19 cellular contexts compared by ENCODE assay signal in the genomic region with DNA sequence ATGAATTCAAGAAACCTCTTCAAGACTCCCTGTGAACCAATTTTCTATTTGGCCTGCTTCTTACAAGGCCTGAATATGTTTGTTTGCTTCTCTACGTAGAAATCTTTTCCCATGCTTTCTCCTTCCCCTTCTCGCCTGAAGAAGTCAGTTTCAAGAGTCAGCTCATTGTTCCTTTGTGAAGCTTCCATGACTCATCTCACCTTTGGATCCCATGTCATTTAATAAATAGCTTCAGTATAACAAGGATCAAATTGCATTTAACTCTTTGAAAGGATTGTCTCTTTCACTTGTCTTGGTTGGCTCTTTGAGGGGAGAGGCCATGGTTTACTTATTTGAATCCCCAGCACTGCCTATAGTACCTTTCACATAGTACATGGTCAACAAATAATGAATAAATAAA. TPM values are rescaled to one million over a fixed set of nuclear protein-coding genes. Genes with fewer than 3 reads are reported as not detected.
DNase-seq lines count a peak whose midpoint lies in the region; ATAC-seq and TF ChIP-seq lines count a peak whose summit lies in the region.
"Had no signal": no experiment of that assay in that cellular context is flagged by ENCODE, and none has a peak within 500 bp of the region (broad histone marks: within the 10 kb centered on the region; RNA-seq: fewer than 3 reads in every experiment).

No MANE protein-coding gene starts in this region.

- no peaks in the 10 kb centered on the region for H3K27me3 Mint-ChIP-seq in progenitor cell of endocrine pancreas
- no peaks in the 10 kb centered on the region for H3K27me3 Mint-ChIP-seq in activated CD4-positive, alpha-beta T cell treated with anti-CD3 and anti-CD28 coated beads, Interleukin-2, amount 10 ng/mL, durations not matched to agents 7 days and 5 days
- H3K27me3 Mint-ChIP-seq: IgD-negative memory B cell had no signal

- ATAC-seq in HCT116 (peak; percentile 63), RWPE2 (ENCODE audit: low read depth) (0 out of 3 replicates have a peak, but pooled peaks have one; percentile 33), GM21576 (IDR thresholded peaks at IDR 0.05; ENCODE audit: unreplicated experiment) (no peak)
- ATAC-seq: body of pancreas, gastroesophageal sphincter had no signal

- POLR2A ChIA-PET in HCT116 (lab: Charles Lee): no interaction called here
- POLR2A ChIA-PET in activated CD4-positive, alpha-beta T cell treated with anti-CD3 and anti-CD28 coated beads, Interleukin-2, amount 10 ng/mL, durations not matched to agents 7 days and 5 days (lab: Charles Lee): no interaction called here

- no peaks in the 10 kb centered on the region for H3K79me2 ChIP-seq in HCT116 (ENCODE audit: insufficient read depth, low read length)
- H3K79me2 ChIP-seq: parathyroid adenoma had no signal

- no peak for TF ChIP-seq CTCF in HCT116 (IDR thresholded peaks at IDR 0.05 in 2 of 3, conservative IDR thresholded peaks at IDR 0.05 in 1 of 3; ENCODE audit: borderline replicate concordance in 1 of 3, insufficient read depth in 1 of 3, low read depth in 2 of 3, low read length in 2 of 3)
- no peak for TF ChIP-seq CTCF in RWPE2 (IDR thresholded peaks at IDR 0.05; ENCODE audit: poor library complexity, severe bottlenecking)
- TF ChIP-seq CTCF in fibroblast of pulmonary artery (IDR thresholded peaks at IDR 0.05; ENCODE audit: low read length, missing control alignments): no peak
- TF ChIP-seq CTCF in progenitor cell of endocrine pancreas (IDR thresholded peaks at IDR 0.05; ENCODE audit: unreplicated experiment): no peak

- peak overlapping the region; percentile 70 for H3K4me2 ChIP-seq in HCT116 (ENCODE audit: low read length)

- no peaks in the 10 kb centered on the region for H3K36me3 ChIP-seq in HCT116 (ENCODE audit: control insufficient read depth in 1 of 2, insufficient read depth in 2 of 2, low read length in 2 of 2)
- H3K36me3 ChIP-seq in RWPE2 (ENCODE audit: low read depth): no peaks in the 10 kb centered on the region
- H3K36me3 ChIP-seq: BE2C, gastroesophageal sphincter, HAP-1 had no signal

- TF ChIP-seq POLR2A in HCT116 (IDR thresholded peaks at IDR 0.05; ENCODE audit: borderline replicate concordance, extremely low read depth, insufficient read depth, insufficient read length): no peak

- no TSS peak for BruUV-seq in HCT116 (replicated peaks; lab: Mats Ljungman, UMichigan)

- no peaks in the 10 kb centered on the region for H3K27me3 ChIP-seq in HCT116 (ENCODE audit: insufficient read depth, low read length)
- H3K27me3 ChIP-seq in RWPE2 (ENCODE audit: insufficient read depth, poor library complexity, severe bottlenecking): no peaks in the 10 kb centered on the region
- H3K27me3 ChIP-seq: BE2C, body of pancreas, gastroesophageal sphincter had no signal

- RAD21 ChIA-PET in HCT116 (lab: Charles Lee; ENCODE audit: low non-redundant PET in 1 of 2, low total read pairs in 2 of 2, uncharacterized antibody in 2 of 2, unreplicated experiment in 2 of 2): no interaction called here

- peak overlapping the region; percentile 24; the same call in 1 of the 2 replicates for H3K9ac ChIP-seq in HCT116 (ENCODE audit: low read length)
- H3K9ac ChIP-seq: parathyroid adenoma had no signal

- no peaks in the 10 kb centered on the region for H3K9me3 ChIP-seq in HCT116 (ENCODE audit: control insufficient read depth in 1 of 2, insufficient read depth in 1 of 2, low read depth in 1 of 2, low read length in 2 of 2)
- no peaks in the 10 kb centered on the region for H3K9me3 ChIP-seq in RWPE2 (ENCODE audit: severe bottlenecking)
- H3K9me3 ChIP-seq: BE2C, body of pancreas, gastroesophageal sphincter, HAP-1 had no signal

- H3K4me3 ChIP-seq in HCT116 (replicated peaks in 1 of 2; ENCODE audit: low read depth in 1 of 2, low read length in 2 of 2) (peak overlapping the region in 1 of 2 experiments; percentile 28; a peak in 2 of 4 replicates), RWPE2 (ENCODE audit: severe bottlenecking) (no peak overlapping the region), fibroblast of pulmonary artery (replicated peaks; ENCODE audit: low read depth, low read length) (no peak overlapping the region)
- H3K4me3 ChIP-seq: body of pancreas, gastroesophageal sphincter, HAP-1 had no signal

- H3K9me3 Mint-ChIP-seq in progenitor cell of endocrine pancreas (ENCODE audit: low read depth): no peaks in the 10 kb centered on the region
- no peaks in the 10 kb centered on the region for H3K9me3 Mint-ChIP-seq in activated CD4-positive, alpha-beta T cell treated with anti-CD3 and anti-CD28 coated beads, Interleukin-2, amount 10 ng/mL, durations not matched to agents 7 days and 5 days
- H3K9me3 Mint-ChIP-seq: IgD-negative memory B cell had no signal

- H3K4me1 ChIP-seq in HCT116 (ENCODE audit: control insufficient read depth in 1 of 2, insufficient read depth in 2 of 2, low read length in 2 of 2): peaks cover 5 to 13% of the 10 kb centered on the region in 2 experiments; a peak in 3 of 4 replicates
- no peaks in the 10 kb centered on the region for H3K4me1 ChIP-seq in RWPE2 (ENCODE audit: insufficient read depth, poor library complexity, severe bottlenecking)
- H3K4me1 ChIP-seq: BE2C, body of pancreas, gastroesophageal sphincter, HAP-1, parathyroid adenoma had no signal

- CTCF ChIA-PET in HCT116 (lab: Charles Lee): no interaction called here
- CTCF ChIA-PET in activated CD4-positive, alpha-beta T cell treated with anti-CD3 and anti-CD28 coated beads, Interleukin-2, amount 10 ng/mL, durations not matched to agents 7 days and 5 days (lab: Charles Lee): no interaction called here

- peak overlapping the region; percentile 21 for H3K27ac Mint-ChIP-seq in progenitor cell of endocrine pancreas
- no peak overlapping the region for H3K27ac Mint-ChIP-seq in activated CD4-positive, alpha-beta T cell treated with anti-CD3 and anti-CD28 coated beads, Interleukin-2, amount 10 ng/mL, durations not matched to agents 7 days and 5 days
- H3K27ac Mint-ChIP-seq: IgD-negative memory B cell had no signal

- intact Hi-C loops in HCT116 (cut with micrococcal nuclease): no loop called here

- H3K4me3 Mint-ChIP-seq in progenitor cell of endocrine pancreas (ENCODE audit: low read depth): no peak overlapping the region
- no peak overlapping the region for H3K4me3 Mint-ChIP-seq in activated CD4-positive, alpha-beta T cell treated with anti-CD3 and anti-CD28 coated beads, Interleukin-2, amount 10 ng/mL, durations not matched to agents 7 days and 5 days
- H3K4me3 Mint-ChIP-seq: IgD-negative memory B cell had no signal

- no peak overlapping the region for H2AFZ ChIP-seq in HCT116 (ENCODE audit: low read depth, low read length, poor library complexity, severe bottlenecking)
- H2AFZ ChIP-seq: parathyroid adenoma had no signal

- no peak for TF ChIP-seq RAD21 in HCT116 (IDR thresholded peaks at IDR 0.05; ENCODE audit: low read depth)

- H3K27ac ChIP-seq in HCT116 (ENCODE audit: low read depth, low read length) (no peak overlapping the region), RWPE2 (ENCODE audit: poor library complexity, severe bottlenecking) (no peak overlapping the region)
- H3K27ac ChIP-seq: body of pancreas, gastroesophageal sphincter, parathyroid adenoma had no signal

- H3K36me3 Mint-ChIP-seq in progenitor cell of endocrine pancreas (ENCODE audit: insufficient read depth): no peaks in the 10 kb centered on the region
- no peaks in the 10 kb centered on the region for H3K36me3 Mint-ChIP-seq in activated CD4-positive, alpha-beta T cell treated with anti-CD3 and anti-CD28 coated beads, Interleukin-2, amount 10 ng/mL, durations not matched to agents 7 days and 5 days (ENCODE audit: low read depth)
- H3K36me3 Mint-ChIP-seq: IgD-negative memory B cell had no signal

- no peaks in the 10 kb centered on the region for H3K4me1 Mint-ChIP-seq in progenitor cell of endocrine pancreas (ENCODE audit: low read depth)
- no peaks in the 10 kb centered on the region for H3K4me1 Mint-ChIP-seq in activated CD4-positive, alpha-beta T cell treated with anti-CD3 and anti-CD28 coated beads, Interleukin-2, amount 10 ng/mL, durations not matched to agents 7 days and 5 days
- H3K4me1 Mint-ChIP-seq: IgD-negative memory B cell had no signal

- peak; percentile 47 for DNase-seq in HCT116 (ENCODE audit: low read depth, low spot score)
- no peak for DNase-seq in RWPE2 (ENCODE audit: low spot score)
- DNase-seq in fibroblast of pulmonary artery (ENCODE audit: low read depth): peak; percentile 59
- no peak for DNase-seq in progenitor cell of endocrine pancreas (ENCODE audit: low spot score, unreplicated experiment)
- no peak for DNase-seq in NK-92 treated with Interleukin-12 subunit alpha and Interleukin-12 subunit beta, amount 100 ng/mL, for 24 hours (lab: John Stamatoyannopoulos, UW)
- DNase-seq in activated CD4-positive, alpha-beta T cell treated with anti-CD3 and anti-CD28 coated beads, Interleukin-2, amount 10 ng/mL, durations not matched to agents 7 days and 5 days: no peak
- no peak for DNase-seq in anterior cingulate cortex (lab: John Stamatoyannopoulos, UW)
- DNase-seq: activated gamma-delta T cell; BE2C; body of pancreas; effector CD4-positive, alpha-beta T cell; NCI-H510A treated with DMSO at 0.1 percent for 48 hours; OCI-M1; SW 1271 had no signal

- H4K20me1 ChIP-seq in HCT116 (ENCODE audit: insufficient read depth): no peaks in the 10 kb centered on the region

- H3K9me2 ChIP-seq in HCT116 (ENCODE audit: insufficient read depth): 0 out of 2 replicates have a peak, but pooled peaks cover 4% of the 10 kb centered on the region

TF ChIP-seq in HCT116, 20 proteins besides CTCF, POLR2A, EP300 and RAD21:
- TF ChIP-seq, protein P1, sequence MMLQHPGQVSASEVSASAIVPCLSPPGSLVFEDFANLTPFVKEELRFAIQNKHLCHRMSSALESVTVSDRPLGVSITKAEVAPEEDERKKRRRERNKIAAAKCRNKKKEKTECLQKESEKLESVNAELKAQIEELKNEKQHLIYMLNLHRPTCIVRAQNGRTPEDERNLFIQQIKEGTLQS (IDR thresholded peaks at IDR 0.05): no peak
- TF ChIP-seq SIN3A (IDR thresholded peaks at IDR 0.05; ENCODE audit: low read depth): 0 out of 2 replicates have a peak, but pooled peaks have one; percentile 27
- peak; percentile 75 for TF ChIP-seq FOSL1 (IDR thresholded peaks at IDR 0.05; ENCODE audit: low read depth)
- TF ChIP-seq JUND (IDR thresholded peaks at IDR 0.05): peak; percentile 66
- no peak for TF ChIP-seq CEBPB (IDR thresholded peaks at IDR 0.05; ENCODE audit: low read depth)
- TF ChIP-seq, protein P2, sequence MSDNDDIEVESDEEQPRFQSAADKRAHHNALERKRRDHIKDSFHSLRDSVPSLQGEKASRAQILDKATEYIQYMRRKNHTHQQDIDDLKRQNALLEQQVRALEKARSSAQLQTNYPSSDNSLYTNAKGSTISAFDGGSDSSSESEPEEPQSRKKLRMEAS (IDR thresholded peaks at IDR 0.05): 0 out of 2 replicates have a peak, but pooled peaks have one; percentile 31
- TF ChIP-seq CBX3 (IDR thresholded peaks at IDR 0.05; ENCODE audit: low read depth): peak; percentile 82
- peak; percentile 71 for TF ChIP-seq SP1 (IDR thresholded peaks at IDR 0.05; ENCODE audit: low read depth)
TF ChIP-seq in HCT116: peak in this region for 6.

RNA-seq across cellular contexts. Expression of a gene that starts 28.4 kb away (rescaled TPM):
- total RNA-seq in HCT116 (2021; ENCODE audit: unreplicated experiment) (37.5 TPM), progenitor cell of endocrine pancreas (3.3 and 4.9 TPM in 2 replicates)
- polyA plus RNA-seq in HCT116 (2012): 18.0 and 22.2 TPM in 2 replicates
- 1 to 10 TPM in 1 of 2 experiments, under 1 TPM in 1; 0.48 to 1.4 TPM for total RNA-seq in activated CD4-positive, alpha-beta T cell treated with anti-CD3 and anti-CD28 coated beads, Interleukin-2, amount 10 ng/mL, durations not matched to agents 7 days and 5 days
- polyA plus RNA-seq: IgD-negative memory B cell had no signal

Comparison
In these comparisons a context has a peak if more than half of its experiments do, and no peak if none do; other contexts are left out.
1. DNase-seq: peak in HCT116 (single experiment) and fibroblast of pulmonary artery (single experiment); none in RWPE2 (single experiment), progenitor cell of endocrine pancreas (single experiment), NK-92 treated with Interleukin-12 subunit alpha and Interleukin-12 subunit beta, amount 100 ng/mL, for 24 hours (single experiment), activated CD4-positive, alpha-beta T cell treated with anti-CD3 and anti-CD28 coated beads, Interleukin-2, amount 10 ng/mL, durations not matched to agents 7 days and 5 days (single experiment) and anterior cingulate cortex (0 of 58).